ENCODE assay signal across 17 cellular contexts in genomic region chr21:45910548-45911221, GRCh38.
A peak's percentile ranks its signal among the peaks of the same experiment; 100 is the strongest.
DNase-seq lines count a peak whose midpoint lies in the region; ATAC-seq and TF ChIP-seq lines count a peak whose summit lies in the region.
"Had no signal": no experiment of that assay in that cellular context is flagged by ENCODE, and none has a peak within 500 bp of the region (broad histone marks: within the 10 kb centered on the region; RNA-seq: fewer than 3 reads in every experiment).

No MANE protein-coding gene starts in this region.

- intact Hi-C loops in Calu3 (cut with micrococcal nuclease; ENCODE audit: unreplicated experiment), result no loop called here
- intact Hi-C loops in IMR-90 (cut with micrococcal nuclease), result no loop called here
- intact Hi-C loops in mucosa of descending colon (cut with DNase I, micrococcal nuclease), result no loop called here
- intact Hi-C loops in gastrocnemius medialis (cut with DNase I; ENCODE audit: low total_unique reads), result no loop called here

- no peak overlapping the region for H2BK15ac ChIP-seq in IMR-90 (ENCODE audit: low read depth, low read length)

- no peak overlapping the region for H3K4me3 Mint-ChIP-seq in Calu3 (ENCODE audit: low read depth, unreplicated experiment)
- H3K4me3 Mint-ChIP-seq in activated naive CD4-positive, alpha-beta T cell treated with anti-CD3 and anti-CD28 coated beads, Interleukin-2, amount 10 ng/mL, durations not matched to agents 7 days and 5 days, result no peak overlapping the region
- H3K4me3 Mint-ChIP-seq: activated naive CD8-positive, alpha-beta T cell; stimulated activated naive B cell treated with anti-CD40 and anti-IgM and Interleukin-4, amounts not matched to agents 10 μg/mL and 1 μg/mL and 100 μg/mL, for 72 hours had no signal

- POLR2A ChIA-PET in IMR-90 (lab: Charles Lee; ENCODE audit: unreplicated experiment), result no interaction called here

- H4K8ac ChIP-seq in IMR-90 (ENCODE audit: low read depth in 2 of 2, low read length in 2 of 2), result no peak overlapping the region

- no peaks in the 10 kb centered on the region for H3K4me1 Mint-ChIP-seq in Calu3 (ENCODE audit: low read depth, unreplicated experiment)
- H3K4me1 Mint-ChIP-seq in activated naive CD4-positive, alpha-beta T cell treated with anti-CD3 and anti-CD28 coated beads, Interleukin-2, amount 10 ng/mL, durations not matched to agents 7 days and 5 days, result no peaks in the 10 kb centered on the region
- H3K4me1 Mint-ChIP-seq: stimulated activated naive B cell treated with anti-CD40 and anti-IgM and Interleukin-4, amounts not matched to agents 10 μg/mL and 1 μg/mL and 100 μg/mL, for 72 hours had no signal

- H3K27ac ChIP-seq in IMR-90 (ENCODE audit: insufficient read depth, low read length), result no peak overlapping the region
- no peak overlapping the region for H3K27ac ChIP-seq in SJCRH30
- H3K27ac ChIP-seq in gastrocnemius medialis, result no peak overlapping the region
- H3K27ac ChIP-seq: BLaER1 treated with 17β-estradiol and CSF1 and Interleukin-3, amounts not matched to agents 10 nM and 100 nM had no signal

- no peak overlapping the region for H2AK5ac ChIP-seq in IMR-90 (ENCODE audit: low read depth, low read length)

- H3K9me3 Mint-ChIP-seq in Calu3 (ENCODE audit: low read depth, unreplicated experiment), result no peaks in the 10 kb centered on the region
- no peaks in the 10 kb centered on the region for H3K9me3 Mint-ChIP-seq in activated naive CD4-positive, alpha-beta T cell treated with anti-CD3 and anti-CD28 coated beads, Interleukin-2, amount 10 ng/mL, durations not matched to agents 7 days and 5 days
- H3K9me3 Mint-ChIP-seq: stimulated activated naive B cell treated with anti-CD40 and anti-IgM and Interleukin-4, amounts not matched to agents 10 μg/mL and 1 μg/mL and 100 μg/mL, for 72 hours had no signal

- H2AFZ ChIP-seq in IMR-90 (replicated peaks; ENCODE audit: low read length, poor library complexity), result no peak overlapping the region

- no peaks in the 10 kb centered on the region for H4K20me1 ChIP-seq in IMR-90 (ENCODE audit: insufficient read depth, low read length)
- H4K20me1 ChIP-seq: BLaER1 treated with 17β-estradiol and CSF1 and Interleukin-3, amounts not matched to agents 10 nM and 100 nM had no signal

- H3K4me1 ChIP-seq in IMR-90 (ENCODE audit: control insufficient read depth, insufficient read depth, low read length) (no peaks in the 10 kb centered on the region), SJCRH30 (peaks cover 13% of the 10 kb centered on the region; the same call in 1 of the 2 replicates), mucosa of descending colon (ENCODE audit: low read depth) (no peaks in the 10 kb centered on the region), gastrocnemius medialis (no peaks in the 10 kb centered on the region)

- no TSS peak for BruUV-seq in Calu3 (replicated peaks; lab: Mats Ljungman, UMichigan)
- no TSS peak for BruUV-seq in IMR-90 (replicated peaks; lab: Mats Ljungman, UMichigan)

- ATAC-seq in IMR-90 (ENCODE audit: low read depth), result no peak
- no peak for ATAC-seq in mucosa of descending colon
- ATAC-seq in gastrocnemius medialis, result no peak

- no peaks in the 10 kb centered on the region for H3K9me3 ChIP-seq in IMR-90 (ENCODE audit: control insufficient read depth, insufficient read depth, low read length)
- no peaks in the 10 kb centered on the region for H3K9me3 ChIP-seq in SJCRH30 (replicated peaks)
- H3K9me3 ChIP-seq in mucosa of descending colon, result no peaks in the 10 kb centered on the region
- no peaks in the 10 kb centered on the region for H3K9me3 ChIP-seq in gastrocnemius medialis
- H3K9me3 ChIP-seq: BLaER1 treated with 17β-estradiol and CSF1 and Interleukin-3, amounts not matched to agents 10 nM and 100 nM had no signal

- CTCF ChIA-PET in Calu3 (lab: Charles Lee) (no interaction called here), IMR-90 (lab: Yijun Ruan, JAX) (no interaction called here)
- CTCF ChIA-PET in activated naive CD4-positive, alpha-beta T cell treated with anti-CD3 and anti-CD28 coated beads, Interleukin-2, amount 10 ng/mL, durations not matched to agents 7 days and 5 days (lab: Charles Lee), result no interaction called here

- H3K36me3 ChIP-seq in IMR-90 (ENCODE audit: control insufficient read depth, insufficient read depth, low read length) (peaks cover 2% of the 10 kb centered on the region; the same call in 1 of the 2 replicates), SJCRH30 (no peaks in the 10 kb centered on the region), mucosa of descending colon (ENCODE audit: low read depth) (no peaks in the 10 kb centered on the region), gastrocnemius medialis (no peaks in the 10 kb centered on the region)

- no peak overlapping the region for H3K4me2 ChIP-seq in IMR-90 (ENCODE audit: low read depth, low read length)
- H3K4me2 ChIP-seq: BLaER1 treated with 17β-estradiol and CSF1 and Interleukin-3, amounts not matched to agents 10 nM and 100 nM had no signal

- no peak overlapping the region for H3K23ac ChIP-seq in IMR-90 (ENCODE audit: low read depth, low read length)

- no peak overlapping the region for H3K27ac Mint-ChIP-seq in Calu3 (ENCODE audit: unreplicated experiment)
- no peak overlapping the region for H3K27ac Mint-ChIP-seq in activated naive CD4-positive, alpha-beta T cell treated with anti-CD3 and anti-CD28 coated beads, Interleukin-2, amount 10 ng/mL, durations not matched to agents 7 days and 5 days
- H3K27ac Mint-ChIP-seq: activated naive CD8-positive, alpha-beta T cell; stimulated activated naive B cell treated with anti-CD40 and anti-IgM and Interleukin-4, amounts not matched to agents 10 μg/mL and 1 μg/mL and 100 μg/mL, for 72 hours had no signal

- H2AK9ac ChIP-seq in IMR-90 (replicated peaks; ENCODE audit: low read depth, low read length, poor library complexity), result peak overlapping the region; percentile 55

- TF ChIP-seq POLR2A in IMR-90 (IDR thresholded peaks at IDR 0.05; ENCODE audit: low read depth, low read length) (no peak), gastrocnemius medialis (IDR thresholded peaks at IDR 0.05) (no peak)

- no peak overlapping the region for H3K4ac ChIP-seq in IMR-90 (ENCODE audit: low read depth, low read length)

- no peak overlapping the region for H4K5ac ChIP-seq in IMR-90 (ENCODE audit: low read depth, low read length)

- H3K4me3 ChIP-seq in IMR-90 (ENCODE audit: insufficient read depth, low read depth, low read length), result no peak overlapping the region
- H3K4me3 ChIP-seq in SJCRH30, result no peak overlapping the region
- no peak overlapping the region for H3K4me3 ChIP-seq in mucosa of descending colon
- no peak overlapping the region for H3K4me3 ChIP-seq in gastrocnemius medialis
- H3K4me3 ChIP-seq: BLaER1 treated with 17β-estradiol and CSF1 and Interleukin-3, amounts not matched to agents 10 nM and 100 nM had no signal

- dilution Hi-C loops in IMR-90 (cut with HindIII; ENCODE audit: low sequenced_read_pairs, unreplicated experiment), result no loop called here

- H2BK20ac ChIP-seq in IMR-90 (ENCODE audit: low read depth, low read length), result no peak overlapping the region

- in situ Hi-C loops in IMR-90 (cut with MboI; ENCODE audit: low sequenced_read_pairs), result no loop called here
- in situ Hi-C loops in gastrocnemius medialis (cut with MboI; ENCODE audit: low sequenced_read_pairs in 4 of 4), result no loop called here

- DNase-seq in Calu3 (peak; percentile 11), IMR-90 (no peak), SJCRH30 (peak; percentile 29 to 61), mucosa of descending colon (peak in 2 of 3 donors; percentile 14 to 33), gastrocnemius medialis (no peak), DMS114 treated with DMSO at 0.1 percent for 48 hours (lab: John Stamatoyannopoulos, UW; ENCODE audit: unreplicated experiment) (no peak)
- no peak for DNase-seq in activated naive CD4-positive, alpha-beta T cell treated with anti-CD3 and anti-CD28 coated beads, Interleukin-2, amount 10 ng/mL, durations not matched to agents 7 days and 5 days
- DNase-seq: activated CD4-positive, alpha-beta T cell treated with anti-CD3 and anti-CD28 coated beads, Interleukin-2, amount 50 U/mL, for 1 hour; activated T-cell treated with anti-CD3 and anti-CD28 coated beads for 4 hours; KBM-7; NCI-H146; NCI-H510A; OCI-M1; stimulated activated naive B cell treated with anti-CD40 and anti-IgM and Interleukin-4, amounts not matched to agents 10 μg/mL and 1 μg/mL and 100 μg/mL, for 72 hours; trophoblast cell had no signal

- H3K9me1 ChIP-seq in IMR-90 (ENCODE audit: insufficient read depth, low read length), result no peaks in the 10 kb centered on the region

- no peak overlapping the region for H2BK120ac ChIP-seq in IMR-90 (ENCODE audit: low read depth, low read length)

- no peaks in the 10 kb centered on the region for H3K36me3 Mint-ChIP-seq in Calu3 (ENCODE audit: insufficient read depth, unreplicated experiment)
- no peaks in the 10 kb centered on the region for H3K36me3 Mint-ChIP-seq in activated naive CD4-positive, alpha-beta T cell treated with anti-CD3 and anti-CD28 coated beads, Interleukin-2, amount 10 ng/mL, durations not matched to agents 7 days and 5 days
- H3K36me3 Mint-ChIP-seq: activated naive CD8-positive, alpha-beta T cell; stimulated activated naive B cell treated with anti-CD40 and anti-IgM and Interleukin-4, amounts not matched to agents 10 μg/mL and 1 μg/mL and 100 μg/mL, for 72 hours had no signal

- no peak overlapping the region for H3K9ac ChIP-seq in IMR-90 (ENCODE audit: low read depth, low read length)
- H3K9ac ChIP-seq: BLaER1 treated with 17β-estradiol and CSF1 and Interleukin-3, amounts not matched to agents 10 nM and 100 nM had no signal

- H2BK5ac ChIP-seq in IMR-90 (ENCODE audit: low read depth, low read length, poor library complexity, severe bottlenecking), result no peak overlapping the region

- no peak overlapping the region for H3K18ac ChIP-seq in IMR-90 (ENCODE audit: low read depth, low read length)

- WGBS in IMR-90 (ENCODE audit: extremely low coverage in 2 of 2, insufficient read length in 1 of 2), 2 experiments, result 85% methylated on average over 12 of the region's 28 CpGs; no CpG with 5 or more reads in 1 of the 2 experiments

- H3K56ac ChIP-seq in IMR-90 (ENCODE audit: extremely low read depth, insufficient read depth, low read length), result no peak overlapping the region

- no peaks in the 10 kb centered on the region for H3K79me1 ChIP-seq in IMR-90 (ENCODE audit: low read depth in 1 of 2, low read length in 2 of 2)

- peaks cover 64% of the 10 kb centered on the region for H3K27me3 Mint-ChIP-seq in Calu3 (ENCODE audit: unreplicated experiment)
- no peaks in the 10 kb centered on the region for H3K27me3 Mint-ChIP-seq in activated naive CD4-positive, alpha-beta T cell treated with anti-CD3 and anti-CD28 coated beads, Interleukin-2, amount 10 ng/mL, durations not matched to agents 7 days and 5 days
- H3K27me3 Mint-ChIP-seq: activated naive CD8-positive, alpha-beta T cell; stimulated activated naive B cell treated with anti-CD40 and anti-IgM and Interleukin-4, amounts not matched to agents 10 μg/mL and 1 μg/mL and 100 μg/mL, for 72 hours had no signal

- H3K14ac ChIP-seq in IMR-90 (replicated peaks; ENCODE audit: low read depth, low read length), result no peak overlapping the region

- peaks cover 5% of the 10 kb centered on the region; the same call in 1 of the 2 replicates for H3K27me3 ChIP-seq in IMR-90 (ENCODE audit: control insufficient read depth, insufficient read depth, low read length)
- H3K27me3 ChIP-seq in SJCRH30, result no peaks in the 10 kb centered on the region
- peaks cover 0 to 3% (median 0%) of the 10 kb centered on the region in 3 donors for H3K27me3 ChIP-seq in gastrocnemius medialis
- H3K27me3 ChIP-seq: BLaER1 treated with 17β-estradiol and CSF1 and Interleukin-3, amounts not matched to agents 10 nM and 100 nM had no signal

- TF ChIP-seq CTCF in Calu3 (IDR thresholded peaks at IDR 0.05; ENCODE audit: unreplicated experiment) (no peak), IMR-90 (conservative IDR thresholded peaks at IDR 0.05; ENCODE audit: low read depth, low read length) (no peak), mucosa of descending colon (IDR thresholded peaks at IDR 0.05) (no peak), gastrocnemius medialis (IDR thresholded peaks at IDR 0.05 in 4 of 5, conservative IDR thresholded peaks at IDR 0.05 in 1 of 5) (no peak)

- no peak for TF ChIP-seq RAD21 in IMR-90 (IDR thresholded peaks at IDR 0.05; ENCODE audit: low read length)

- H4K91ac ChIP-seq in IMR-90 (ENCODE audit: insufficient read depth, low read depth, low read length), result no peak overlapping the region

Comparison
In these comparisons a context has a peak if more than half of its experiments do, and no peak if none do; other contexts are left out.
1. DNase-seq: peak in Calu3 (single experiment), SJCRH30 (2 of 2) and mucosa of descending colon (2 of 3); none in IMR-90 (single experiment), gastrocnemius medialis (0 of 2), activated naive CD4-positive, alpha-beta T cell treated with anti-CD3 and anti-CD28 coated beads, Interleukin-2, amount 10 ng/mL, durations not matched to agents 7 days and 5 days (single experiment) and DMS114 treated with DMSO at 0.1 percent for 48 hours (single experiment).